In genomic region chr13:78940444-78940843, GRCh38 we compare ENCODE assay signal across 10 cellular contexts.
"Had no signal": no experiment of that assay in that cellular context is flagged by ENCODE, and none has a peak within 500 bp of the region (broad histone marks: within the 10 kb centered on the region; RNA-seq: fewer than 3 reads in every experiment).

No MANE protein-coding gene starts in this region.

- H3K4me3 Mint-ChIP-seq: H9, HFFc6, IgD-negative memory B cell had no signal

- FAIRE-seq: H54, HTR-8/SVneo had no signal

- H3K27ac ChIP-seq: KMS-11 had no signal

- H3K9ac ChIP-seq: KMS-11 had no signal

- H3K27ac Mint-ChIP-seq: H9, HFFc6, IgD-negative memory B cell had no signal

- H3K9me3 Mint-ChIP-seq: H9, IgD-negative memory B cell had no signal

- H3K4me1 Mint-ChIP-seq: IgD-negative memory B cell had no signal

- H3K4me2 ChIP-seq: KMS-11 had no signal

- H3K36me3 Mint-ChIP-seq: IgD-negative memory B cell had no signal

- DNase-seq: GOT3, H9, HCEC 1CT, HFFc6, Karpas-422, KBM-7 had no signal
